ENCODE assay signal across 1 cellular context in the genomic region with DNA sequence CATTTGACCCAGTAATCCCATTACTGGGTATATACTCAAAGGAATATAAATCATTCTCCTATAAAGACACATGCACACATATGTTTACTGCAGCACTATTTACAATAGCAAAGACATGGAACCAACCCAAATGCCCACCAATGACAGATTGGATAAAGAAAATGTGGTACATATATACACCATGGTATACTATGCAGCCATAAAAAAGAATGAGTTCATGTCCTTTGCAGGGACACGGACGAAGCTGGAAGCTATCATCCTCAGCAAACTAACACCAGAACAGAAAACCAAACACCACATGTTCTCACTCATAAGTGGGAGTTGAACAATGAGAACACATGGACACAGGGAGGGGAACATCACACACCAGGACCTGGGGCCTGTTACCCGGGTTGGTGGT. TPM values are rescaled to one million over a fixed set of nuclear protein-coding genes. Genes with fewer than 3 reads are reported as not detected.
"Had no signal": no experiment of that assay in that cellular context is flagged by ENCODE, and none has a peak within 500 bp of the region (broad histone marks: within the 10 kb centered on the region; RNA-seq: fewer than 3 reads in every experiment).

No MANE protein-coding gene starts in this region.

RNA-seq across cellular contexts. Expression of gene TJP1, which starts 4.8 kb away (rescaled TPM):
- total RNA-seq: naive thymus-derived CD8-positive, alpha-beta T cell had no signal
- polyA plus RNA-seq: naive thymus-derived CD8-positive, alpha-beta T cell had no signal
